Comparison of ENCODE assay signal across 9 cellular contexts in the genomic region with DNA sequence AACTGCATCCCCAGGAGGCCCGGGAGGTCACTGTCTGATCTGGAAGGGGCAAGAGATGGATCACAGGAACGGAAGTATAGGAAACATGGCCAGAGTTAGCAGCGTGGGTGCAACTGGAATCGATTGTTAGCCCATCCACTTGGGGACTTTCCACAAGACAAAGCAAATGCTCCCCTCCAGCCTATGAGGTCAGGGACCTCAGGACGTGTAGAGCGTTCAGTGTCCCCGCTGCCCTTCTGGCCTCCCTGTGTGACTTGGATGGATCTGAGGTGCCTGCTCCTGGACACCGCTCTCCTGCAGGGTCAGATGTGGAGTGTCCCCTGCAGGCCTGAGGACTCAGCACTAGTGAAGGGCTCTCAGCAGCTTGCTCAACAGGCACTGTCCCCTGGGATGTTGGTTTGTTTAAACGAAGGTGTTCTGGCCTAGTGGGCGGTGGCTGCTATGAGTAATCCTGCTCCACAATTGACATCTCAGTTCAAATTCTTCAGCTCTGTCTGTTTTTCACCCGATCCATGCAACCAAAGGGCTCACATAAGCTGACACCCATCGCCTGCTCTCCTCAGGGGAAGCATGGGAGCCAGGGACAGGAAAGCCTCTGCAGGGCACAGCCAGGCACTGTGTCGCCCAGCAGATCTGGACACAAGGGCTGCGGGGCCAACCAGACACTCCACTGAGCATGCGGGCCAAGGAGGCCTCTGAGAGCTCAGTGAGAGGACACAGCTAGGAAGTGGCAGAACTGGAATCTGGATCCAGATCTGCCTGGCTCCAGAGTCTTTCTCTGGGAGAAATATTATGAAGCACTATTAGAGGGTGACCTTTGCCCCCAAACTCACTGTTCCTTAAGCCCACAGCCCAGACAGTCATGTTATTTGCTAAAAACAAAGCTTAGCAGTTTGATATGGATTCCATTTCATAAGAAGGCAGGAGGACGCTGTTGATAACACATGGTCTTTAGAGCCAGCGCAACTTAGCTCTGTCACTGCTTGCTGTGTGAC.
DNase-seq lines count a peak whose midpoint lies in the region; ATAC-seq, FAIRE-seq and TF ChIP-seq lines count a peak whose summit lies in the region.
"Had no signal": no experiment of that assay in that cellular context is flagged by ENCODE, and none has a peak within 500 bp of the region (broad histone marks: within the 10 kb centered on the region; RNA-seq: fewer than 3 reads in every experiment).

No MANE protein-coding gene starts in this region.

- DNase-seq in GM12892 (ENCODE audit: insufficient read length) (no peak), HT1080 (ENCODE audit: low read depth) (peak; percentile 43), endodermal cell (peak; percentile 68), pancreas (no peak), T-helper 9 cell (no peak)
- no peak for DNase-seq in stimulated activated CD4-positive, alpha-beta T cell treated with anti-CD3 and anti-CD28 coated beads, Interleukin-4, amount 100 ng/mL, for 1 hour
- DNase-seq in activated CD4-positive, alpha-beta T cell treated with anti-CD3 and anti-CD28 coated beads, Interleukin-2, amount 50 U/mL, for 48 hours: no peak

- H3K27me3 ChIP-seq in endodermal cell (ENCODE audit: control insufficient read depth, insufficient read depth, low read length, poor library complexity, severe bottlenecking) (peaks cover 23% of the 10 kb centered on the region), pancreas (no peaks in the 10 kb centered on the region)
- H3K27me3 ChIP-seq: neutrophil had no signal

- intact Hi-C loops in pancreas (cut with DNase I): no loop called here

- no peak overlapping the region for H3K4me3 Mint-ChIP-seq in endodermal cell

- ATAC-seq in GM21528 (IDR thresholded peaks at IDR 0.05; ENCODE audit: low FRiP score, unreplicated experiment) (peak; percentile 88), pancreas (peak in 3 of 4 donors; percentile 43 to 56 (median 52))

- H3K36me3 ChIP-seq in endodermal cell (ENCODE audit: control insufficient read depth, insufficient read depth, low read length): no peaks in the 10 kb centered on the region
- H3K36me3 ChIP-seq in pancreas: no peaks in the 10 kb centered on the region
- H3K36me3 ChIP-seq: neutrophil had no signal

- H3K4me1 ChIP-seq in endodermal cell (ENCODE audit: control insufficient read depth, insufficient read depth, low read length) (peaks cover 23% of the 10 kb centered on the region), pancreas (no peaks in the 10 kb centered on the region)

- H3K27ac ChIP-seq in endodermal cell (ENCODE audit: low read depth, low read length) (no peak overlapping the region), pancreas (no peak overlapping the region)
- H3K27ac ChIP-seq: neutrophil had no signal

- H3K27me3 Mint-ChIP-seq in endodermal cell (ENCODE audit: insufficient read depth): peaks cover 52% of the 10 kb centered on the region

- no peak overlapping the region for H3K9ac ChIP-seq in endodermal cell (ENCODE audit: extremely low read depth, low read length, poor library complexity, severe bottlenecking)

- no peaks in the 10 kb centered on the region for H3K9me3 ChIP-seq in endodermal cell (ENCODE audit: control insufficient read depth, low read length)
- no peaks in the 10 kb centered on the region for H3K9me3 ChIP-seq in pancreas
- H3K9me3 ChIP-seq: neutrophil had no signal

- TF ChIP-seq CTCF in endodermal cell (conservative IDR thresholded peaks at IDR 0.05) (peak; percentile 36), pancreas (IDR thresholded peaks at IDR 0.05) (no peak)

- peaks cover 27% of the 10 kb centered on the region for H3K4me1 Mint-ChIP-seq in endodermal cell

- TF ChIP-seq POLR2A in GM12892 (IDR thresholded peaks at IDR 0.05; ENCODE audit: low read depth, low read length): peak; percentile 74; the same call in 1 of the 2 replicates

- H3K27ac Mint-ChIP-seq in endodermal cell: peak overlapping the region; percentile 38

- no peaks in the 10 kb centered on the region for H3K9me3 Mint-ChIP-seq in endodermal cell

- FAIRE-seq in GM12892 (lab: Jason Lieb, UNC) (peak; percentile 94), pancreas (lab: Jason Lieb, UNC) (no peak)

- 74 to 84% methylated on average over 14 to 17 of the region's 17 CpGs for WGBS in endodermal cell (ENCODE audit: insufficient coverage in 1 of 2, insufficient read length in 1 of 2), 2 experiments
- WGBS in pancreas, 2 donors: 72 to 75% methylated on average over 17 of the region's 17 CpGs

- H3K36me3 Mint-ChIP-seq in endodermal cell (ENCODE audit: low read depth): no peaks in the 10 kb centered on the region

- H3K4me3 ChIP-seq in endodermal cell (ENCODE audit: low read length) (no peak overlapping the region), pancreas (no peak overlapping the region)

Comparison
In these comparisons a context has a peak if more than half of its experiments do, and no peak if none do; other contexts are left out.
1. DNase-seq: peak in HT1080 (single experiment) and endodermal cell (single experiment); none in GM12892 (single experiment), pancreas (0 of 6), T-helper 9 cell (single experiment), stimulated activated CD4-positive, alpha-beta T cell treated with anti-CD3 and anti-CD28 coated beads, Interleukin-4, amount 100 ng/mL, for 1 hour (single experiment) and activated CD4-positive, alpha-beta T cell treated with anti-CD3 and anti-CD28 coated beads, Interleukin-2, amount 50 U/mL, for 48 hours (0 of 2).